10 cellular contexts compared by ENCODE assay signal in the genomic region with DNA sequence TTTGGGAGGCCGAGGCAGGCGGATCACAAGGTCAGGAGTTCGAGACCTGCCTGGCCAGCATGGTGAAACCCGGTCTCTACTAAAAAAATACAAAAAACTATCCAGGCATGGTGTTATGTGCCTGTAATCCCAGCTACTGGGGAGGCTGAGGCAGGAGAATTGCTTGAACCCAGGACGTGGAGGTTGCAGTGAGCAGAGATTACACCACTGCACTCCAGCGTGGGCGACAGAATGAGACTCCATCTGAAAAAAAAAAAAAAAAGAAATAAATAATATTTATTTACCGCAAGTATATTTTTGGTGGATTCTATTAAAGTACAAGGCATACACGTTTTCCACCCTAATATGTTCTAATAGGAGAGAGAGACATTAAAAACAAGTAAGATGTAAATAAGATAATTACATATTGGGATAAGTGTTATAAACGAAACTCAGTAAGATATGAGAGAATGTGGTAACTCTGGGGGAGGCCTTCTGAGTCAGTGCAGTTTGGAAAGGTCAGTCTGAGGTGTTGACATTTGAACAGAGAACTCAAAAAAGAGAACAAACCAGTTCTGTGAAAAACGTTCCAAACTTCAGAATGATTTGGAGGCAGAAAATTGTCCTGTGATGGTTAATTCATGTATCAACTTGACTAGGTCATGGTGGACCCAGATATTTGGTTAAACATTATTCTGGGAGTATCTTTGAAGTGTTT. TPM values are rescaled to one million over a fixed set of nuclear protein-coding genes. Genes with fewer than 3 reads are reported as not detected.
DNase-seq lines count a peak whose midpoint lies in the region; ATAC-seq and TF ChIP-seq lines count a peak whose summit lies in the region.
"Had no signal": no experiment of that assay in that cellular context is flagged by ENCODE, and none has a peak within 500 bp of the region (broad histone marks: within the 10 kb centered on the region; RNA-seq: fewer than 3 reads in every experiment).

No MANE protein-coding gene starts in this region.

- CTCF ChIA-PET in activated CD8-positive, alpha-beta memory T cell treated with anti-CD3 and anti-CD28 coated beads, Interleukin-2, amount 10 ng/mL, durations not matched to agents 7 days and 5 days (lab: Charles Lee), result interaction anchor here (0.6 to 1.8 kb wide), 5 partner anchors 10 to 123 kb away, joined by 3 to 9 read pairs (median 3); a partner anchor contains a TSS

- H3K36me3 ChIP-seq in mesenchymal stem cell (ENCODE audit: control insufficient read depth in 1 of 2, insufficient read depth in 2 of 2, low read depth in 1 of 2, low read length in 2 of 2) (no peaks in the 10 kb centered on the region), tibial artery (no peaks in the 10 kb centered on the region)
- H3K36me3 ChIP-seq: SJSA1 had no signal

- no peaks in the 10 kb centered on the region for H3K27me3 Mint-ChIP-seq in activated CD8-positive, alpha-beta memory T cell treated with anti-CD3 and anti-CD28 coated beads, Interleukin-2, amount 10 ng/mL, durations not matched to agents 7 days and 5 days
- H3K27me3 Mint-ChIP-seq in activated naive CD8-positive, alpha-beta T cell, result no peaks in the 10 kb centered on the region
- no peaks in the 10 kb centered on the region for H3K27me3 Mint-ChIP-seq in stimulated activated naive B cell treated with anti-CD40 and anti-IgM and Interleukin-4, amounts not matched to agents 10 μg/mL and 1 μg/mL and 100 μg/mL, for 72 hours

- no peak overlapping the region for H3K4me3 Mint-ChIP-seq in activated CD8-positive, alpha-beta memory T cell treated with anti-CD3 and anti-CD28 coated beads, Interleukin-2, amount 10 ng/mL, durations not matched to agents 7 days and 5 days
- H3K4me3 Mint-ChIP-seq in activated naive CD8-positive, alpha-beta T cell, result peak overlapping the region; percentile 61
- peak overlapping the region; percentile 54 to 73 for H3K4me3 Mint-ChIP-seq in stimulated activated naive B cell treated with anti-CD40 and anti-IgM and Interleukin-4, amounts not matched to agents 10 μg/mL and 1 μg/mL and 100 μg/mL, for 72 hours

- H2BK12ac ChIP-seq in mesenchymal stem cell (ENCODE audit: low read length in 2 of 2), result no peak overlapping the region

- no peak overlapping the region for H2AK5ac ChIP-seq in mesenchymal stem cell (ENCODE audit: low read length, severe bottlenecking)

- no peak overlapping the region for H3K4me2 ChIP-seq in mesenchymal stem cell (ENCODE audit: low read length, poor library complexity, severe bottlenecking)

- H3K27me3 ChIP-seq in mesenchymal stem cell (ENCODE audit: control insufficient read depth in 1 of 2, insufficient read depth in 1 of 2, low read length in 2 of 2) (no peaks in the 10 kb centered on the region), tibial artery (no peaks in the 10 kb centered on the region)
- H3K27me3 ChIP-seq: SJSA1 had no signal

- no peak for ATAC-seq in activated CD8-positive, alpha-beta memory T cell treated with anti-CD3 and anti-CD28 coated beads, Interleukin-2, amount 10 ng/mL, durations not matched to agents 7 days and 5 days
- ATAC-seq in HG03108 (IDR thresholded peaks at IDR 0.05; ENCODE audit: unreplicated experiment), result peak; percentile 28
- ATAC-seq in stimulated activated naive B cell treated with anti-CD40 and anti-IgM and Interleukin-4, amounts not matched to agents 10 μg/mL and 1 μg/mL and 100 μg/mL, for 72 hours (replicated peaks), result peak; percentile 66 to 73

- peak overlapping the region; percentile 76 for H3K27ac Mint-ChIP-seq in activated CD8-positive, alpha-beta memory T cell treated with anti-CD3 and anti-CD28 coated beads, Interleukin-2, amount 10 ng/mL, durations not matched to agents 7 days and 5 days
- H3K27ac Mint-ChIP-seq in activated naive CD8-positive, alpha-beta T cell, result peak overlapping the region; percentile 59
- H3K27ac Mint-ChIP-seq in stimulated activated naive B cell treated with anti-CD40 and anti-IgM and Interleukin-4, amounts not matched to agents 10 μg/mL and 1 μg/mL and 100 μg/mL, for 72 hours, result peak overlapping the region; percentile 95

- H3K36me3 Mint-ChIP-seq in activated CD8-positive, alpha-beta memory T cell treated with anti-CD3 and anti-CD28 coated beads, Interleukin-2, amount 10 ng/mL, durations not matched to agents 7 days and 5 days, result peaks cover 8% of the 10 kb centered on the region
- H3K36me3 Mint-ChIP-seq in activated naive CD8-positive, alpha-beta T cell, result no peaks in the 10 kb centered on the region
- H3K36me3 Mint-ChIP-seq in stimulated activated naive B cell treated with anti-CD40 and anti-IgM and Interleukin-4, amounts not matched to agents 10 μg/mL and 1 μg/mL and 100 μg/mL, for 72 hours, result peaks cover 0 to 3% of the 10 kb centered on the region in 2 donors

- H2BK5ac ChIP-seq in mesenchymal stem cell (ENCODE audit: low read depth, low read length, poor library complexity, severe bottlenecking), result no peak overlapping the region

- H3K9me3 Mint-ChIP-seq in activated CD8-positive, alpha-beta memory T cell treated with anti-CD3 and anti-CD28 coated beads, Interleukin-2, amount 10 ng/mL, durations not matched to agents 7 days and 5 days (ENCODE audit: low read depth), result no peaks in the 10 kb centered on the region
- H3K9me3 Mint-ChIP-seq in activated naive CD8-positive, alpha-beta T cell (ENCODE audit: low read depth), result no peaks in the 10 kb centered on the region
- H3K9me3 Mint-ChIP-seq in stimulated activated naive B cell treated with anti-CD40 and anti-IgM and Interleukin-4, amounts not matched to agents 10 μg/mL and 1 μg/mL and 100 μg/mL, for 72 hours, result no peaks in the 10 kb centered on the region

- H3K4ac ChIP-seq in mesenchymal stem cell (ENCODE audit: low read depth in 1 of 2, low read length in 2 of 2), result no peak overlapping the region

- H3K9ac ChIP-seq in mesenchymal stem cell (ENCODE audit: low read length), result no peak overlapping the region

- no peak overlapping the region for H3K23ac ChIP-seq in mesenchymal stem cell (ENCODE audit: low read length in 2 of 2)

- peaks cover 46% of the 10 kb centered on the region for H3K4me1 Mint-ChIP-seq in activated CD8-positive, alpha-beta memory T cell treated with anti-CD3 and anti-CD28 coated beads, Interleukin-2, amount 10 ng/mL, durations not matched to agents 7 days and 5 days
- H3K4me1 Mint-ChIP-seq in activated naive CD8-positive, alpha-beta T cell (ENCODE audit: low read depth), result peaks cover 20% of the 10 kb centered on the region
- H3K4me1 Mint-ChIP-seq in stimulated activated naive B cell treated with anti-CD40 and anti-IgM and Interleukin-4, amounts not matched to agents 10 μg/mL and 1 μg/mL and 100 μg/mL, for 72 hours, result peaks cover 24 to 47% of the 10 kb centered on the region in 2 donors

- no peak for DNase-seq in activated CD8-positive, alpha-beta memory T cell treated with anti-CD3 and anti-CD28 coated beads, Interleukin-2, amount 10 ng/mL, durations not matched to agents 7 days and 5 days
- DNase-seq in activated CD8-positive, alpha-beta memory T cell treated with anti-CD3 and anti-CD28 coated beads, Interleukin-2, amount 50 U/mL, for 4 hours, result no peak
- DNase-seq in stimulated activated naive B cell treated with anti-CD40 and anti-IgM and Interleukin-4, amounts not matched to agents 10 μg/mL and 1 μg/mL and 100 μg/mL, for 72 hours, result peak; percentile 47
- no peak for DNase-seq in mesenchymal stem cell
- DNase-seq in KG1 (lab: John Stamatoyannopoulos, UW), result no peak
- DNase-seq in tibial artery, result no peak
- DNase-seq: caudate nucleus had no signal

- H3K9me3 ChIP-seq in mesenchymal stem cell (ENCODE audit: control insufficient read depth, low read length), result no peaks in the 10 kb centered on the region
- no peaks in the 10 kb centered on the region for H3K9me3 ChIP-seq in tibial artery
- H3K9me3 ChIP-seq: SJSA1 had no signal

- H3K18ac ChIP-seq in mesenchymal stem cell (ENCODE audit: low read depth in 1 of 2, low read length in 2 of 2), result no peak overlapping the region

- intact Hi-C loops in tibial artery (cut with DNase I; ENCODE audit: low total_unique reads), result no loop called here

- H4K8ac ChIP-seq in mesenchymal stem cell (ENCODE audit: low read length), result no peak overlapping the region

- H3K4me1 ChIP-seq in mesenchymal stem cell (ENCODE audit: control insufficient read depth, insufficient read depth, low read depth, low read length) (peaks cover 1% of the 10 kb centered on the region), tibial artery (peaks cover 0 to 16% (median 0%) of the 10 kb centered on the region in 4 donors)
- H3K4me1 ChIP-seq: SJSA1 had no signal

- H3K79me1 ChIP-seq in mesenchymal stem cell (replicated peaks; ENCODE audit: low read length, poor library complexity, severe bottlenecking), result no peaks in the 10 kb centered on the region

- 86% methylated on average over 7 of the region's 11 CpGs for WGBS in mesenchymal stem cell

- H3K27ac ChIP-seq in mesenchymal stem cell (ENCODE audit: low read length, poor library complexity, severe bottlenecking) (no peak overlapping the region), tibial artery (no peak overlapping the region)
- H3K27ac ChIP-seq: SJSA1 had no signal

- H2AFZ ChIP-seq in mesenchymal stem cell (ENCODE audit: low read depth, low read length), result no peak overlapping the region

- TF ChIP-seq CTCF in tibial artery (IDR thresholded peaks at IDR 0.05), result no peak

- no peak overlapping the region for H3K14ac ChIP-seq in mesenchymal stem cell (ENCODE audit: low read length in 2 of 2)

- H2BK15ac ChIP-seq in mesenchymal stem cell (ENCODE audit: low read depth, poor library complexity, severe bottlenecking), result no peak overlapping the region

- H2BK120ac ChIP-seq in mesenchymal stem cell (ENCODE audit: low read depth, low read length), result no peak overlapping the region

- H3K4me3 ChIP-seq in mesenchymal stem cell (ENCODE audit: insufficient read depth in 1 of 2, low read depth in 1 of 2, low read length in 2 of 2) (no peak overlapping the region), tibial artery (no peak overlapping the region)
- H3K4me3 ChIP-seq: SJSA1 had no signal

- no peak overlapping the region for H4K91ac ChIP-seq in mesenchymal stem cell (ENCODE audit: low read length)

RNA-seq across cellular contexts. Expression of a gene that starts 8.8 kb away (rescaled TPM):
- total RNA-seq in activated CD8-positive, alpha-beta memory T cell treated with anti-CD3 and anti-CD28 coated beads, Interleukin-2, amount 10 ng/mL, durations not matched to agents 7 days and 5 days, result 10 to 100 TPM; 10.2 to 12.3 TPM
- 14.3 TPM for polyA plus RNA-seq in mesenchymal stem cell (2013, experiment 1 of 2)
- 13.8 TPM for polyA plus RNA-seq in mesenchymal stem cell (2013, experiment 2 of 2)

RNA-seq across cellular contexts. Expression of a gene that starts 36.1 kb away (rescaled TPM):
- 100 to 1,000 TPM; 148 to 178 TPM for total RNA-seq in activated CD8-positive, alpha-beta memory T cell treated with anti-CD3 and anti-CD28 coated beads, Interleukin-2, amount 10 ng/mL, durations not matched to agents 7 days and 5 days
- polyA plus RNA-seq in mesenchymal stem cell (2013, experiment 1 of 2), result 25.6 TPM
- polyA plus RNA-seq in mesenchymal stem cell (2013, experiment 2 of 2), result 26.0 TPM
